18 cellular contexts compared by ENCODE assay signal in genomic region chr4:53010320-53010719, GRCh38.
DNase-seq lines count a peak whose midpoint lies in the region; ATAC-seq and TF ChIP-seq lines count a peak whose summit lies in the region.
"Had no signal": no experiment of that assay in that cellular context is flagged by ENCODE, and none has a peak within 500 bp of the region (broad histone marks: within the 10 kb centered on the region; RNA-seq: fewer than 3 reads in every experiment).

No MANE protein-coding gene starts in this region.

- in situ Hi-C loops in GM13977 (cut with MboI; ENCODE audit: low pct_unique_long_range_greater_than_20kb, low sequenced_read_pairs, unreplicated experiment): loop anchor here (25.0 kb wide), 1 partner anchor 1202 kb away; no protein-coding TSS in a partner anchor

- peak in 1 of 2 donors; percentile 37 for TF ChIP-seq EP300 in tibial nerve (IDR thresholded peaks at IDR 0.05)

- no peak for TF ChIP-seq CTCF in fibroblast of pulmonary artery (IDR thresholded peaks at IDR 0.05; ENCODE audit: low read length, missing control alignments)
- TF ChIP-seq CTCF in tibial nerve (IDR thresholded peaks at IDR 0.05): no peak
- TF ChIP-seq CTCF in GM13977 (IDR thresholded peaks at IDR 0.05; ENCODE audit: extremely low read depth, insufficient read depth, missing control alignments): no peak

- H3K27ac ChIP-seq in SJCRH30 (peak overlapping the region; percentile 96; the same call in 1 of the 2 replicates), tibial nerve (peak overlapping the region in 1 of 4 donors; percentile 44)
- H3K27ac ChIP-seq: left lung, skin epidermis had no signal

- no peaks in the 10 kb centered on the region for H3K27me3 ChIP-seq in SJCRH30
- no peaks in the 10 kb centered on the region for H3K27me3 ChIP-seq in tibial nerve
- H3K27me3 ChIP-seq: left lung had no signal

- H3K4me3 ChIP-seq in SJCRH30 (no peak overlapping the region), fibroblast of pulmonary artery (replicated peaks; ENCODE audit: low read depth, low read length) (no peak overlapping the region), tibial nerve (no peak overlapping the region)
- H3K4me3 ChIP-seq: left lung, skin epidermis had no signal

- H3K4me1 ChIP-seq in SJCRH30: peaks cover 63% of the 10 kb centered on the region
- peaks cover 0 to 43% (median 0%) of the 10 kb centered on the region in 4 donors for H3K4me1 ChIP-seq in tibial nerve

- peak; percentile 21 to 54 for DNase-seq in SJCRH30
- peak; percentile 85 for DNase-seq in fibroblast of pulmonary artery (ENCODE audit: low read depth)
- DNase-seq in midbrain (lab: John Stamatoyannopoulos, UW): peak; percentile 15
- peak; percentile 38 to 70 for DNase-seq in tibial nerve (ENCODE audit: low spot score in 2 of 2)
- no peak for DNase-seq in GM13977 (ENCODE audit: low spot score)
- DNase-seq: activated CD4-positive, alpha-beta T cell treated with anti-CD3 and anti-CD28 coated beads for 4 hours; activated T-cell treated with anti-CD3 and anti-CD28 coated beads for 4 hours; cerebellar nuclear complex; HFFc6; left lung; natural killer cell; NCI-H1092 treated with DMSO at 0.1 percent for 48 hours; SHP77 treated with DMSO at 0.1 percent for 48 hours; stimulated activated naive CD4-positive, alpha-beta T cell treated with Interleukin-2 at 50 U/mL for 16 hours had no signal

- H3K36me3 ChIP-seq in SJCRH30 (no peaks in the 10 kb centered on the region), tibial nerve (no peaks in the 10 kb centered on the region)
- H3K36me3 ChIP-seq: left lung had no signal

- ATAC-seq in GM21528 (IDR thresholded peaks at IDR 0.05; ENCODE audit: low FRiP score, unreplicated experiment) (no peak), HG03108 (IDR thresholded peaks at IDR 0.05; ENCODE audit: unreplicated experiment) (no peak)
- ATAC-seq: activated naive CD4-positive, alpha-beta T cell treated with anti-CD3 and anti-CD28 coated beads, Interleukin-2, amount 50 U/mL, for 72 hours; left lung; natural killer cell had no signal

- H3K9me3 ChIP-seq in SJCRH30 (replicated peaks) (0 out of 2 replicates have a peak, but pooled peaks cover 3% of the 10 kb centered on the region), tibial nerve (no peaks in the 10 kb centered on the region)
- H3K9me3 ChIP-seq: left lung had no signal

- no peak for TF ChIP-seq POLR2A in tibial nerve (IDR thresholded peaks at IDR 0.05)

- WGBS in tibial nerve, 2 donors: 75 to 82% methylated on average over 5 of the region's 5 CpGs
